In genomic region chr2:48749820-48750739, GRCh38 we compare ENCODE assay signal across 10 cellular contexts. TPM values are rescaled to one million over a fixed set of nuclear protein-coding genes. Genes with fewer than 3 reads are reported as not detected.
A peak's percentile ranks its signal among the peaks of the same experiment; 100 is the strongest.
DNase-seq lines count a peak whose midpoint lies in the region; ATAC-seq, FAIRE-seq and TF ChIP-seq lines count a peak whose summit lies in the region.
"Had no signal": no experiment of that assay in that cellular context is flagged by ENCODE, and none has a peak within 500 bp of the region (broad histone marks: within the 10 kb centered on the region; RNA-seq: fewer than 3 reads in every experiment).

No MANE protein-coding gene starts in this region.

- TF ChIP-seq EP300 in H1 (IDR thresholded peaks at IDR 0.05; ENCODE audit: borderline replicate concordance in 1 of 2, low read depth in 2 of 2, low read length in 2 of 2), result no peak

- no peaks in the 10 kb centered on the region for H3K9me3 Mint-ChIP-seq in activated T-helper 1 cell treated with anti-CD3 and anti-CD28 coated beads, Interleukin-12 subunit alpha, Interleukin-12 subunit beta, Interleukin-2, Interleukin-4 antibody, amounts not matched to agents 30 ng/mL and 10 ng/mL and 1 ng/mL, durations not matched to agents 14 hours and 24 hours and 36 hours
- H3K9me3 Mint-ChIP-seq: activated naive CD4-positive, alpha-beta T cell treated with anti-CD3 and anti-CD28 coated beads, Interleukin-2, amount 50 U/mL, for 24 hours had no signal

- H3K27ac ChIP-seq in H1 (ENCODE audit: low read depth, low read length), result no peak overlapping the region
- H3K27ac ChIP-seq in vagina, result no peak overlapping the region

- no peak overlapping the region for H2BK12ac ChIP-seq in H1 (ENCODE audit: low read depth, low read length)

- no peak overlapping the region for H3K23ac ChIP-seq in H1 (ENCODE audit: insufficient read length)

- CTCF ChIA-PET in H1 (lab: Charles Lee; ENCODE audit: partially characterized antibody), result interaction anchor here (1.2 to 1.4 kb wide), 2 partner anchors 147 to 162 kb away, joined by 3 to 6 read pairs; no protein-coding TSS in a partner anchor

- DNase-seq in H1 (ENCODE audit: low read depth in 1 of 2, low spot score in 2 of 2) (no peak), NCI-H524 (lab: John Stamatoyannopoulos, UW) (no peak), activated gamma-delta T cell treated with Interleukin-2 at 50 U/mL for 16 hours (no peak), vagina (ENCODE audit: extremely low spot score in 2 of 2) (no peak)
- DNase-seq in activated T-helper 1 cell treated with anti-CD3 and anti-CD28 coated beads, Interleukin-12 subunit alpha, Interleukin-12 subunit beta, Interleukin-2, Interleukin-4 antibody, amounts not matched to agents 30 ng/mL and 10 ng/mL and 1 ng/mL, durations not matched to agents 14 hours and 24 hours and 36 hours (ENCODE audit: low spot score), result no peak
- DNase-seq: GOT3 had no signal

- no peaks in the 10 kb centered on the region for H3K23me2 ChIP-seq in H1 (ENCODE audit: low read depth, low read length)

- no peak overlapping the region for H4K5ac ChIP-seq in H1 (ENCODE audit: insufficient read length, low read depth, low read length)

- TF ChIP-seq POLR2A in H1 (IDR thresholded peaks at IDR 0.05; ENCODE audit: control extremely low read depth in 1 of 2, low read depth in 2 of 2, low read length in 2 of 2), result no peak
- no peak for TF ChIP-seq POLR2A in vagina (IDR thresholded peaks at IDR 0.05)

- H3K4me1 ChIP-seq in H1 (replicated peaks in 1 of 4; ENCODE audit: control insufficient read depth in 3 of 4, insufficient read depth in 4 of 4, low read length in 3 of 4), result peaks cover 3 to 8% (median 5%) of the 10 kb centered on the region in 4 experiments; a peak in 5 of 7 replicates
- H3K4me1 ChIP-seq in vagina, result peaks cover 2% of the 10 kb centered on the region

- H3K14ac ChIP-seq in H1 (ENCODE audit: insufficient read length), result no peak overlapping the region

- no peak overlapping the region for H3K18ac ChIP-seq in H1 (ENCODE audit: extremely low read depth, low read length)

- no peak overlapping the region for H3K4ac ChIP-seq in H1 (replicated peaks; ENCODE audit: insufficient read length, low read depth, low read length)

- 88% methylated on average over 2 of the region's 2 CpGs; no CpG with 5 or more reads in 1 of the 2 experiments for WGBS in H1 (ENCODE audit: extremely low coverage in 1 of 2, insufficient coverage in 1 of 2, insufficient read length in 1 of 2, insufficient replicate concordance in 2 of 2, low coverage in 1 of 2, low lambda C conversion rate in 2 of 2, missing lambda C conversion rate in 1 of 2), 2 experiments

- H3K36me3 Mint-ChIP-seq in activated T-helper 1 cell treated with anti-CD3 and anti-CD28 coated beads, Interleukin-12 subunit alpha, Interleukin-12 subunit beta, Interleukin-2, Interleukin-4 antibody, amounts not matched to agents 30 ng/mL and 10 ng/mL and 1 ng/mL, durations not matched to agents 14 hours and 24 hours and 36 hours (ENCODE audit: low read depth), result no peaks in the 10 kb centered on the region
- H3K36me3 Mint-ChIP-seq: activated naive CD4-positive, alpha-beta T cell treated with anti-CD3 and anti-CD28 coated beads, Interleukin-2, amount 50 U/mL, for 24 hours had no signal

- no peak overlapping the region for H2AK5ac ChIP-seq in H1 (ENCODE audit: low read depth, low read length)

- no peak overlapping the region for H2BK20ac ChIP-seq in H1 (ENCODE audit: low read length)

- no peaks in the 10 kb centered on the region for H3K79me1 ChIP-seq in H1 (ENCODE audit: low read depth, low read length)

- no peak overlapping the region for H3K27ac Mint-ChIP-seq in activated T-helper 1 cell treated with anti-CD3 and anti-CD28 coated beads, Interleukin-12 subunit alpha, Interleukin-12 subunit beta, Interleukin-2, Interleukin-4 antibody, amounts not matched to agents 30 ng/mL and 10 ng/mL and 1 ng/mL, durations not matched to agents 14 hours and 24 hours and 36 hours
- H3K27ac Mint-ChIP-seq: activated naive CD4-positive, alpha-beta T cell treated with anti-CD3 and anti-CD28 coated beads, Interleukin-2, amount 50 U/mL, for 24 hours had no signal

- H3K27me3 ChIP-seq in H1 (replicated peaks in 1 of 4; ENCODE audit: control insufficient read depth in 3 of 4, extremely low read depth in 1 of 4, insufficient read depth in 3 of 4, low read length in 3 of 4), result peaks cover 0 to 5% (median 4%) of the 10 kb centered on the region in 4 experiments; a peak in 4 of 7 replicates
- no peaks in the 10 kb centered on the region for H3K27me3 ChIP-seq in vagina

- H3K9me3 ChIP-seq in H1 (ENCODE audit: insufficient read depth in 2 of 2, low read depth in 1 of 2, low read length in 1 of 2) (no peaks in the 10 kb centered on the region), vagina (no peaks in the 10 kb centered on the region)

- no peak for TF ChIP-seq RAD21 in H1 (IDR thresholded peaks at IDR 0.05 in 1 of 2, conservative IDR thresholded peaks at IDR 0.05 in 1 of 2; ENCODE audit: low read depth in 2 of 2, low read length in 2 of 2)

- H3K4me2 ChIP-seq in H1 (ENCODE audit: insufficient read depth in 1 of 2, low read depth in 2 of 2, low read length in 2 of 2), result no peak overlapping the region

- H2BK15ac ChIP-seq in H1 (ENCODE audit: low read length), result no peak overlapping the region

- H3K4me1 Mint-ChIP-seq in activated T-helper 1 cell treated with anti-CD3 and anti-CD28 coated beads, Interleukin-12 subunit alpha, Interleukin-12 subunit beta, Interleukin-2, Interleukin-4 antibody, amounts not matched to agents 30 ng/mL and 10 ng/mL and 1 ng/mL, durations not matched to agents 14 hours and 24 hours and 36 hours (ENCODE audit: low read depth), result no peaks in the 10 kb centered on the region
- H3K4me1 Mint-ChIP-seq: activated naive CD4-positive, alpha-beta T cell treated with anti-CD3 and anti-CD28 coated beads, Interleukin-2, amount 50 U/mL, for 24 hours had no signal

- no peak overlapping the region for H4K91ac ChIP-seq in H1 (replicated peaks; ENCODE audit: insufficient read length, low read length)

- TF ChIP-seq CTCF in H1 (IDR thresholded peaks at IDR 0.05; ENCODE audit: control extremely low read depth in 1 of 3, insufficient read depth in 1 of 3, low read depth in 1 of 3, low read length in 3 of 3), result no peak
- no peak for TF ChIP-seq CTCF in vagina (IDR thresholded peaks at IDR 0.05)

- peaks cover 7% of the 10 kb centered on the region for H3K27me3 Mint-ChIP-seq in activated T-helper 1 cell treated with anti-CD3 and anti-CD28 coated beads, Interleukin-12 subunit alpha, Interleukin-12 subunit beta, Interleukin-2, Interleukin-4 antibody, amounts not matched to agents 30 ng/mL and 10 ng/mL and 1 ng/mL, durations not matched to agents 14 hours and 24 hours and 36 hours (ENCODE audit: insufficient read depth)

- no peaks in the 10 kb centered on the region for H3K79me2 ChIP-seq in H1 (ENCODE audit: control insufficient read depth in 1 of 2, insufficient read depth in 2 of 2, low read length in 2 of 2)

- H2BK120ac ChIP-seq in H1 (replicated peaks; ENCODE audit: low read depth, low read length), result no peak overlapping the region

- no peak overlapping the region for H4K8ac ChIP-seq in H1 (ENCODE audit: extremely low read depth, insufficient read depth, low read length)

- no peak for FAIRE-seq in H1 (lab: Jason Lieb, UNC)

- H3K36me3 ChIP-seq in H1 (ENCODE audit: control insufficient read depth in 2 of 4, insufficient read depth in 4 of 4, low read length in 3 of 4) (no peaks in the 10 kb centered on the region), vagina (no peaks in the 10 kb centered on the region)

- H3K4me3 ChIP-seq in H1 (ENCODE audit: extremely low read depth in 1 of 4, insufficient read depth in 2 of 4, low read depth in 3 of 4, low read length in 4 of 4) (no peak overlapping the region), vagina (no peak overlapping the region)

- POLR2A ChIA-PET in H1 (lab: Charles Lee; ENCODE audit: partially characterized antibody), result interaction anchor here (0.8 kb wide), 1 partner anchor 10 kb away, joined by 3 read pairs; no protein-coding TSS in a partner anchor

- H2AFZ ChIP-seq in H1 (ENCODE audit: low read length), result peak overlapping the region; percentile 21; the same call in 1 of the 2 replicates

- no peak overlapping the region for H3K9ac ChIP-seq in H1 (replicated peaks in 1 of 4; ENCODE audit: extremely low read depth in 1 of 4, low read depth in 3 of 4, low read length in 3 of 4)

- ATAC-seq in GM18517 (IDR thresholded peaks at IDR 0.05; ENCODE audit: unreplicated experiment), result peak; percentile 68
- ATAC-seq in GM21529 (IDR thresholded peaks at IDR 0.05; ENCODE audit: unreplicated experiment), result peak; percentile 81
- peak; percentile 55 for ATAC-seq in HG03108 (IDR thresholded peaks at IDR 0.05; ENCODE audit: unreplicated experiment)

- intact Hi-C loops in activated T-helper 1 cell treated with anti-CD3 and anti-CD28 coated beads, Interleukin-12 subunit alpha, Interleukin-12 subunit beta, Interleukin-2, Interleukin-4 antibody, amounts not matched to agents 30 ng/mL and 10 ng/mL and 1 ng/mL, durations not matched to agents 14 hours and 24 hours and 36 hours (cut with micrococcal nuclease), result no loop called here
- intact Hi-C loops in vagina (cut with DNase I), result no loop called here

- H4K20me1 ChIP-seq in H1 (replicated peaks in 1 of 2; ENCODE audit: control insufficient read depth in 1 of 2, insufficient read depth in 2 of 2, low read length in 2 of 2), result no peaks in the 10 kb centered on the region

- H3K4me3 Mint-ChIP-seq in activated T-helper 1 cell treated with anti-CD3 and anti-CD28 coated beads, Interleukin-12 subunit alpha, Interleukin-12 subunit beta, Interleukin-2, Interleukin-4 antibody, amounts not matched to agents 30 ng/mL and 10 ng/mL and 1 ng/mL, durations not matched to agents 14 hours and 24 hours and 36 hours, result no peak overlapping the region
- H3K4me3 Mint-ChIP-seq: activated naive CD4-positive, alpha-beta T cell treated with anti-CD3 and anti-CD28 coated beads, Interleukin-2, amount 50 U/mL, for 24 hours had no signal

- H3K56ac ChIP-seq in H1 (replicated peaks; ENCODE audit: insufficient read length, low read depth, low read length), result no peak overlapping the region

- no peak overlapping the region for H2BK5ac ChIP-seq in H1 (ENCODE audit: low read depth, low read length)

TF ChIP-seq in H1, 55 proteins besides CTCF, POLR2A, EP300 and RAD21 (continues in another document):
- TF ChIP-seq EGR1 (IDR thresholded peaks at IDR 0.05; ENCODE audit: borderline replicate concordance, low read depth, low read length), result no peak

RNA-seq across cellular contexts. Expression of gene LHCGR, which starts 5.4 kb away (rescaled TPM):
- 0.31 and 0.73 TPM in 2 replicates for total RNA-seq in H1 (2021; fragmentation: NEBNext Ultra II Directional; extraction: Animal tissue kit (Norgen Biotek cat#: 25700))
- polyA plus RNA-seq in H1 (2011; rRNA removed), result 0.19 and 0.30 TPM in 2 replicates
- 0.30 TPM for polyA plus RNA-seq in H1 (2011; cell fraction: cytosol; rRNA removed)
- polyA plus RNA-seq in H1 (2011; cell fraction: nucleus; rRNA removed), result 2.0 TPM
- 0.09 to 0.33 TPM (median 0.26 TPM) in 4 replicates for polyA plus RNA-seq in H1 (2012, experiment 1 of 2)
- polyA plus RNA-seq in H1 (2012, experiment 2 of 2), result 0.20 TPM
- 0.39 TPM for polyA plus RNA-seq in H1 (2013, experiment 1 of 2)
- 0.35 TPM for polyA plus RNA-seq in H1 (2013, experiment 2 of 2)
- 0.60 and 1.2 TPM in 2 replicates for polyA minus RNA-seq in H1 (2011; rRNA and poly(A)+ RNA removed)
- 0.73 TPM for polyA minus RNA-seq in H1 (2011; cell fraction: cytosol; rRNA and poly(A)+ RNA removed)
- 7.3 TPM for polyA minus RNA-seq in H1 (2011; cell fraction: nucleus; rRNA and poly(A)+ RNA removed)
- not detected in 2 replicates for total RNA-seq in activated T-helper 1 cell treated with anti-CD3 and anti-CD28 coated beads, Interleukin-12 subunit alpha, Interleukin-12 subunit beta, Interleukin-2, Interleukin-4 antibody, amounts not matched to agents 30 ng/mL and 10 ng/mL and 1 ng/mL, durations not matched to agents 14 hours and 24 hours and 36 hours
- total RNA-seq in vagina, result not detected
